10 cellular contexts compared by ENCODE assay signal in genomic region chr11:6635082-6635932, GRCh38. TPM values are rescaled to one million over a fixed set of nuclear protein-coding genes. Genes with fewer than 3 reads are reported as not detected.
A peak's percentile ranks its signal among the peaks of the same experiment; 100 is the strongest.
DNase-seq lines count a peak whose midpoint lies in the region; ATAC-seq and TF ChIP-seq lines count a peak whose summit lies in the region.
"Had no signal": no experiment of that assay in that cellular context is flagged by ENCODE, and none has a peak within 500 bp of the region (broad histone marks: within the 10 kb centered on the region; RNA-seq: fewer than 3 reads in every experiment).

No MANE protein-coding gene starts in this region.

- peak; percentile 50 to 56 for ATAC-seq in gastrocnemius medialis
- ATAC-seq in HG03520 (IDR thresholded peaks at IDR 0.05; ENCODE audit: unreplicated experiment): no peak
- ATAC-seq in GM21786 (IDR thresholded peaks at IDR 0.05; ENCODE audit: unreplicated experiment): no peak

- no peaks in the 10 kb centered on the region for H3K36me3 Mint-ChIP-seq in HFFc6 (ENCODE audit: low read depth)

- no peak overlapping the region for H3K27ac Mint-ChIP-seq in HFFc6

- no peak overlapping the region for H3K4me3 ChIP-seq in gastrocnemius medialis

- peaks cover 14 to 44% of the 10 kb centered on the region in 2 donors for H3K4me1 ChIP-seq in gastrocnemius medialis

- intact Hi-C loops in gastrocnemius medialis (cut with DNase I; ENCODE audit: low total_unique reads): no loop called here

- H3K27ac ChIP-seq in gastrocnemius medialis: peak overlapping the region; percentile 39 to 52 (median 47)

- DNase-seq in HT-29 (ENCODE audit: low spot score) (peak; percentile 41), amniotic epithelial cell (ENCODE audit: low read depth) (peak; percentile 10), hepatic stellate cell (ENCODE audit: low spot score) (peak; percentile 43), gastrocnemius medialis (no peak), HFFc6 (no peak)
- no peak for DNase-seq in effector CD4-positive, alpha-beta T cell
- DNase-seq: NCI-H2171; stimulated activated CD4-positive, alpha-beta T cell treated with anti-CD3 and anti-CD28 coated beads, Interleukin-15, amount 100 ng/mL, for 24 hours had no signal

- H3K27me3 ChIP-seq in gastrocnemius medialis: no peaks in the 10 kb centered on the region

- no peak for TF ChIP-seq POLR2A in gastrocnemius medialis (IDR thresholded peaks at IDR 0.05)

- H3K36me3 ChIP-seq in gastrocnemius medialis: no peaks in the 10 kb centered on the region

- TF ChIP-seq CTCF in gastrocnemius medialis (IDR thresholded peaks at IDR 0.05 in 4 of 5, conservative IDR thresholded peaks at IDR 0.05 in 1 of 5) (no peak), HFFc6 (IDR thresholded peaks at IDR 0.05) (no peak)

- no peaks in the 10 kb centered on the region for H3K9me3 Mint-ChIP-seq in HFFc6

- no peak overlapping the region for H3K4me3 Mint-ChIP-seq in HFFc6

- H3K27me3 Mint-ChIP-seq in HFFc6 (ENCODE audit: insufficient read depth): no peaks in the 10 kb centered on the region

- H3K9me3 ChIP-seq in gastrocnemius medialis: no peaks in the 10 kb centered on the region

- in situ Hi-C loops in gastrocnemius medialis (cut with MboI; ENCODE audit: low sequenced_read_pairs in 4 of 4): no loop called here

- no peaks in the 10 kb centered on the region for H3K4me1 Mint-ChIP-seq in HFFc6 (ENCODE audit: low read depth)

RNA-seq across cellular contexts. Expression of gene TPP1, which starts 16.1 kb away (rescaled TPM):
- 40.7 and 52.3 TPM in 2 replicates for total RNA-seq in HT-29 (2014; rRNA removed; shearing (Covaris generic))
- total RNA-seq in gastrocnemius medialis: 10 to 100 TPM; 13.9 to 43.4 (median 19.6) TPM
- total RNA-seq in HFFc6 (2021; fragmentation: NEBNext Ultra II Directional; extraction: Animal tissue kit (Norgen Biotek cat#: 25700)): 10 to 100 TPM; 50.1 to 61.7 (median 54.1) TPM

RNA-seq across cellular contexts. Expression of gene DCHS1, which starts 20.3 kb away (rescaled TPM):
- 0.05 and 0.18 TPM in 2 replicates for total RNA-seq in HT-29 (2014; rRNA removed; shearing (Covaris generic))
- 1 to 10 TPM; 1.5 to 3.8 (median 2.8) TPM for total RNA-seq in gastrocnemius medialis
- 1 to 10 TPM; 1.4 to 2.8 (median 2.3) TPM for total RNA-seq in HFFc6 (2021; fragmentation: NEBNext Ultra II Directional; extraction: Animal tissue kit (Norgen Biotek cat#: 25700))

RNA-seq across cellular contexts. Expression of gene TAF10, which starts 23.3 kb away (rescaled TPM):
- total RNA-seq in HT-29 (2014; rRNA removed; shearing (Covaris generic)): 189 and 243 TPM in 2 replicates
- 10 to 100 TPM; 49.8 to 77.8 (median 65.7) TPM for total RNA-seq in gastrocnemius medialis
- total RNA-seq in HFFc6 (2021; fragmentation: NEBNext Ultra II Directional; extraction: Animal tissue kit (Norgen Biotek cat#: 25700)): 100 to 1,000 TPM; 148 to 205 (median 192) TPM

RNA-seq across cellular contexts. Expression of gene ILK, which starts 31.7 kb away (rescaled TPM):
- 150 and 151 TPM in 2 replicates for total RNA-seq in HT-29 (2014; rRNA removed; shearing (Covaris generic))
- 100 to 1,000 TPM in 1 of 4 donors, 10 to 100 TPM in 3; 48.3 to 113 (median 70.5) TPM for total RNA-seq in gastrocnemius medialis
- 100 to 1,000 TPM; 195 to 245 (median 223) TPM for total RNA-seq in HFFc6 (2021; fragmentation: NEBNext Ultra II Directional; extraction: Animal tissue kit (Norgen Biotek cat#: 25700))

RNA-seq across cellular contexts. Expression of gene RRP8, which starts 31.9 kb away (rescaled TPM):
- total RNA-seq in HT-29 (2014; rRNA removed; shearing (Covaris generic)): 21.4 TPM in 2 replicates
- total RNA-seq in gastrocnemius medialis: 10 to 100 TPM; 10.9 to 25.7 (median 14.9) TPM
- total RNA-seq in HFFc6 (2021; fragmentation: NEBNext Ultra II Directional; extraction: Animal tissue kit (Norgen Biotek cat#: 25700)): 10 to 100 TPM; 18.5 to 26.7 (median 20.2) TPM

Comparison
In these comparisons a context has a peak if more than half of its experiments do, and no peak if none do; other contexts are left out.
1. DNase-seq: peak in HT-29 (single experiment), amniotic epithelial cell (single experiment) and hepatic stellate cell (single experiment); none in gastrocnemius medialis (0 of 2), effector CD4-positive, alpha-beta T cell (single experiment) and HFFc6 (single experiment).
2. ATAC-seq: peak in gastrocnemius medialis (2 of 2); none in HG03520 (single experiment) and GM21786 (single experiment).